17 cellular contexts compared by ENCODE assay signal in the genomic region with DNA sequence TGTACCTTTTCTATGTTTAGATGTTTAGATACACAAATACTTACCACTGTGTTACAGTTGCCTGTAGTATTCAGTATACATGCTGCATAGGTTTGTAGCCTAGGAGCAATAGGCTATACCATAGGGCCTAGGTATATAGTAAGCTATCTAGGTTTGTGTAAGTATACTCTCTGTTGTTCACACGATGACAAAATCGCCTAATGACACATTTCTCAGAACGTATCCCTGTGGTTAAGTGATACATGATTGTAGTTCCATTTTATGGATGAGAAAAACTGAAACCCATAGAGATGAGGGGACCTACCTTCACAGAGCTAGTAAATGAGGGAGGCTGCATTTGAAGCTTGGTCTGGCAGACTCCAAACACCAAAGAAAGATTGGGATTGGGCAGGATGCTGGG.
"Had no signal": no experiment of that assay in that cellular context is flagged by ENCODE, and none has a peak within 500 bp of the region (broad histone marks: within the 10 kb centered on the region; RNA-seq: fewer than 3 reads in every experiment).

No MANE protein-coding gene starts in this region.

- H3K4me3 Mint-ChIP-seq: natural killer cell treated with Interleukin-12 subunit alpha and Interleukin-12 subunit beta and Interleukin-15 and Interleukin-18, amount 100 ng/mL, for 72 hours; neural progenitor cell had no signal

- DNase-seq: effector memory CD4-positive, alpha-beta T cell; heart left ventricle; hippocampal formation; left colon; left ventricle myocardium superior; mesenchymal stem cell; midbrain; nucleus accumbens; ovary; sigmoid colon; stimulated activated CD4-positive, alpha-beta T cell treated with anti-CD3 and anti-CD28 coated beads, Interleukin-12 subunit alpha, Interleukin-12 subunit beta, amount 100 ng/mL, for 4 hours; stimulated activated naive CD4-positive, alpha-beta T cell treated with Interleukin-2 at 50 U/mL for 16 hours; tibial artery; upper lobe of left lung had no signal

- H3K4me1 Mint-ChIP-seq: neural progenitor cell had no signal

- H3K27ac Mint-ChIP-seq: natural killer cell treated with Interleukin-12 subunit alpha and Interleukin-12 subunit beta and Interleukin-15 and Interleukin-18, amount 100 ng/mL, for 72 hours; neural progenitor cell had no signal

- H3K9me3 Mint-ChIP-seq: natural killer cell treated with Interleukin-12 subunit alpha and Interleukin-12 subunit beta and Interleukin-15 and Interleukin-18, amount 100 ng/mL, for 72 hours; neural progenitor cell had no signal

- ATAC-seq: esophagus mucosa, heart left ventricle, left colon, left ventricle myocardium superior had no signal

- H3K36me3 Mint-ChIP-seq: natural killer cell treated with Interleukin-12 subunit alpha and Interleukin-12 subunit beta and Interleukin-15 and Interleukin-18, amount 100 ng/mL, for 72 hours; neural progenitor cell had no signal
